Comparison of ENCODE assay signal across 14 cellular contexts in genomic region chr15:83379574-83379973, GRCh38.
DNase-seq lines count a peak whose midpoint lies in the region; ATAC-seq, FAIRE-seq and TF ChIP-seq lines count a peak whose summit lies in the region.
"Had no signal": no experiment of that assay in that cellular context is flagged by ENCODE, and none has a peak within 500 bp of the region (broad histone marks: within the 10 kb centered on the region; RNA-seq: fewer than 3 reads in every experiment).

No MANE protein-coding gene starts in this region.

- no CpG with 5 or more reads among the region's 19 CpGs for WGBS in trophoblast cell (ENCODE audit: extremely low coverage, insufficient coverage, insufficient read length)

- no peak overlapping the region for H3K9ac ChIP-seq in trophoblast cell (ENCODE audit: low read length)

- no peak overlapping the region for H2BK12ac ChIP-seq in trophoblast cell (ENCODE audit: low read length)

- intact Hi-C loops in ascending aorta (cut with DNase I): no loop called here

- peak overlapping the region; percentile 99 for H3K27ac ChIP-seq in epithelial cell of prostate
- H3K27ac ChIP-seq in trophoblast cell (ENCODE audit: low read depth, low read length): no peak overlapping the region
- no peak overlapping the region for H3K27ac ChIP-seq in ascending aorta
- H3K27ac ChIP-seq: SJCRH30 had no signal

- no peak overlapping the region for H3K14ac ChIP-seq in trophoblast cell (ENCODE audit: low read length)

- no peaks in the 10 kb centered on the region for H3K27me3 ChIP-seq in trophoblast cell (ENCODE audit: insufficient read depth, low read length)
- no peaks in the 10 kb centered on the region for H3K27me3 ChIP-seq in ascending aorta
- H3K27me3 ChIP-seq: SJCRH30 had no signal

- H3K4ac ChIP-seq in trophoblast cell (ENCODE audit: low read depth, low read length): no peak overlapping the region

- peaks cover 2% of the 10 kb centered on the region for H3K9me3 ChIP-seq in trophoblast cell (ENCODE audit: insufficient read depth, low read depth, low read length)
- H3K9me3 ChIP-seq in ascending aorta: no peaks in the 10 kb centered on the region
- H3K9me3 ChIP-seq: SJCRH30 had no signal

- DNase-seq in GM03348 (ENCODE audit: low spot score) (peak; percentile 73), NCI-H226 (peak; percentile 89), epithelial cell of prostate (ENCODE audit: low read depth, low spot score) (peak; percentile 73), trophoblast cell (peak in 1 of 2 donors; percentile 41), D721Med (ENCODE audit: insufficient read length, low spot score) (no peak), DMS 273 treated with DMSO at 0.1 percent for 48 hours (lab: John Stamatoyannopoulos, UW) (no peak), ascending aorta (ENCODE audit: low spot score in 2 of 2) (no peak)
- DNase-seq: activated T-cell treated with anti-CD3 and anti-CD28 coated beads, Interleukin-2, amount 50 U/mL, for 1 hour; COR-L47; NCI-H524 treated with DMSO at 0.1 percent for 48 hours; SJCRH30 had no signal

- no peak overlapping the region for H2AK5ac ChIP-seq in trophoblast cell (ENCODE audit: low read length)

- no peak overlapping the region for H3K23ac ChIP-seq in trophoblast cell (ENCODE audit: low read length)

- ATAC-seq in HG03460 (IDR thresholded peaks at IDR 0.05; ENCODE audit: unreplicated experiment): no peak

- H3K79me2 ChIP-seq in trophoblast cell (ENCODE audit: control insufficient read depth, insufficient read depth, low read length, poor library complexity): peaks cover 2% of the 10 kb centered on the region

- no peak overlapping the region for H4K12ac ChIP-seq in trophoblast cell (ENCODE audit: low read depth, low read length)

- H3K4me3 ChIP-seq in trophoblast cell (ENCODE audit: low read depth, low read length) (no peak overlapping the region), ascending aorta (no peak overlapping the region)
- H3K4me3 ChIP-seq: SJCRH30 had no signal

- no peak overlapping the region for H2BK120ac ChIP-seq in trophoblast cell (ENCODE audit: insufficient read depth, low read length, poor library complexity)

- H3K4me2 ChIP-seq in trophoblast cell (ENCODE audit: low read length): peak overlapping the region; percentile 43

- H4K8ac ChIP-seq in trophoblast cell (ENCODE audit: low read depth, low read length): no peak overlapping the region

- H3K36me3 ChIP-seq in trophoblast cell (ENCODE audit: control insufficient read depth in 1 of 2, insufficient read depth in 2 of 2, low read length in 2 of 2): no peaks in the 10 kb centered on the region
- no peaks in the 10 kb centered on the region for H3K36me3 ChIP-seq in ascending aorta
- H3K36me3 ChIP-seq: SJCRH30 had no signal

- no peak overlapping the region for H2AFZ ChIP-seq in trophoblast cell (ENCODE audit: insufficient read depth, low read length, poor library complexity)

- TF ChIP-seq CTCF in D721Med (IDR thresholded peaks at IDR 0.05; ENCODE audit: insufficient read depth, missing control alignments): no peak
- TF ChIP-seq CTCF in ascending aorta (IDR thresholded peaks at IDR 0.05): no peak

- FAIRE-seq in D721Med (lab: Jason Lieb, UNC): no peak
- FAIRE-seq: endometrium, GM19239 had no signal

- no peak overlapping the region for H2BK5ac ChIP-seq in trophoblast cell (ENCODE audit: low read depth, low read length, poor library complexity)

- H4K91ac ChIP-seq in trophoblast cell (ENCODE audit: low read depth, low read length): peak overlapping the region; percentile 50

- peaks cover 5% of the 10 kb centered on the region for H3K79me1 ChIP-seq in trophoblast cell (ENCODE audit: low read length)

- H3K18ac ChIP-seq in trophoblast cell (ENCODE audit: low read length): peak overlapping the region; percentile 14

- H3K4me1 ChIP-seq in trophoblast cell (ENCODE audit: control insufficient read depth in 1 of 2, insufficient read depth in 2 of 2, low read length in 2 of 2) (peaks cover 19 to 20% of the 10 kb centered on the region in 2 experiments), ascending aorta (no peaks in the 10 kb centered on the region)

Comparison
In these comparisons a context has a peak if more than half of its experiments do, and no peak if none do; other contexts are left out.
1. DNase-seq: peak in GM03348 (single experiment), NCI-H226 (single experiment) and epithelial cell of prostate (single experiment); none in D721Med (single experiment), DMS 273 treated with DMSO at 0.1 percent for 48 hours (single experiment) and ascending aorta (0 of 2).